Comparison of ENCODE assay signal across 8 cellular contexts in the genomic region with DNA sequence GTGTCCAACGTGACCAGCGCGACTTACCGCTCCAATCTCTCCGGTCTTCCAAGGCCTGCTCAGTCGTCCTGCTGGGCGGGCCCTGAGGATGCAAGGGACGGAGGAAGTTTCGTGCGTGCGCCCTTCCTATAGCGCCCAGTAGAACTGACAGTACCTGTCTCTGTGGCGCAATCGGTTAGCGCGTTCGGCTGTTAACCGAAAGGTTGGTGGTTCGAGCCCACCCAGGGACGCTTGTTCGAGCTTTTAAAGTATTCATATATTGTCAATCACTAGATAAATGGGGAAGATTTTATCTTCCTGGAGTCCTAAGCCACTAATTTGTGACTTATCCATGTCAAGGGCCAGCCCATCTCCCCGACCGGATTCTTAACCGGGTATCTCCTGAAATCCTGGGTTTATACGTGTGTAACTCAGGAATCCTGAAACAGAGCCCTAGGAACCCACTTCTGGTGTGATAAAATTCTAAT. TPM values are rescaled to one million over a fixed set of nuclear protein-coding genes. Genes with fewer than 3 reads are reported as not detected.
A peak's percentile ranks its signal among the peaks of the same experiment; 100 is the strongest.
DNase-seq lines count a peak whose midpoint lies in the region; ATAC-seq, FAIRE-seq and TF ChIP-seq lines count a peak whose summit lies in the region.
"Not testable (repeated sequence)": the region's sequence is repeated elsewhere in the genome, so short reads cannot be mapped to it uniquely, and the experiment has no call there.

No MANE protein-coding gene starts in this region.

- POLR2A ChIA-PET in activated CD8-positive, alpha-beta T cell treated with anti-CD3 and anti-CD28 coated beads, Interleukin-2, amount 10 ng/mL, durations not matched to agents 7 days and 5 days (lab: Charles Lee); K562 (lab: Yijun Ruan, JAX): not testable (repeated sequence)
- POLR2A ChIA-PET in naive thymus-derived CD8-positive, alpha-beta T cell (lab: Charles Lee): interaction anchor here (0.5 kb wide), 1 partner anchor 157 kb away, joined by 4 read pairs; no protein-coding TSS in a partner anchor

- H3K9me1 ChIP-seq in K562 (ENCODE audit: control insufficient read depth, insufficient read depth, low read length): not testable (repeated sequence)

- not testable (repeated sequence) for H3K9me3 Mint-ChIP-seq in activated CD8-positive, alpha-beta T cell treated with anti-CD3 and anti-CD28 coated beads, Interleukin-2, amount 10 ng/mL, durations not matched to agents 7 days and 5 days (ENCODE audit: insufficient read depth); naive thymus-derived CD8-positive, alpha-beta T cell

- intact Hi-C loops in K562 (cut with micrococcal nuclease): not testable (repeated sequence)

- H3K9ac ChIP-seq in K562 (ENCODE audit: insufficient read depth in 1 of 2, low read depth in 2 of 2, low read length in 2 of 2): not testable (repeated sequence)

- H3K4me3 Mint-ChIP-seq in activated CD8-positive, alpha-beta T cell treated with anti-CD3 and anti-CD28 coated beads, Interleukin-2, amount 10 ng/mL, durations not matched to agents 7 days and 5 days: peak overlapping the region; percentile 71
- peak overlapping the region; percentile 59 to 88 (median 83) for H3K4me3 Mint-ChIP-seq in naive thymus-derived CD8-positive, alpha-beta T cell

- H3K27me3 ChIP-seq in K562 (ENCODE audit: control insufficient read depth in 2 of 2, insufficient read depth in 2 of 2, low read length in 2 of 2): not testable (repeated sequence)

- CTCF ChIA-PET in activated CD8-positive, alpha-beta T cell treated with anti-CD3 and anti-CD28 coated beads, Interleukin-2, amount 10 ng/mL, durations not matched to agents 7 days and 5 days (lab: Charles Lee); K562 (lab: Yijun Ruan, JAX; ENCODE audit: low intra/inter-chr PET ratio): not testable (repeated sequence)

- H3K27ac Mint-ChIP-seq in activated CD8-positive, alpha-beta T cell treated with anti-CD3 and anti-CD28 coated beads, Interleukin-2, amount 10 ng/mL, durations not matched to agents 7 days and 5 days: peak overlapping the region; percentile 76
- peak overlapping the region; percentile 81 to 97 (median 88) for H3K27ac Mint-ChIP-seq in naive thymus-derived CD8-positive, alpha-beta T cell

- not testable (repeated sequence) for H3K9me3 ChIP-seq in K562 (replicated peaks; ENCODE audit: control insufficient read depth, insufficient read depth, low read depth, low read length)

- not testable (repeated sequence) for TF ChIP-seq EP300 in K562 (IDR thresholded peaks at IDR 0.05; ENCODE audit: low read length)

- not testable (repeated sequence) for H2AFZ ChIP-seq in K562 (ENCODE audit: low read depth, low read length)

- not testable (repeated sequence) for TF ChIP-seq POLR2A in K562 (conservative IDR thresholded peaks at IDR 0.05)

- H3K27ac ChIP-seq in K562 (ENCODE audit: extremely low read depth, low read depth, low read length): not testable (repeated sequence)

- not testable (repeated sequence) for H3K27me3 Mint-ChIP-seq in activated CD8-positive, alpha-beta T cell treated with anti-CD3 and anti-CD28 coated beads, Interleukin-2, amount 10 ng/mL, durations not matched to agents 7 days and 5 days (ENCODE audit: low read depth); naive thymus-derived CD8-positive, alpha-beta T cell

- BruUV-seq in K562 (replicated peaks; lab: Mats Ljungman, UMichigan): not testable (repeated sequence)

- H3K36me3 Mint-ChIP-seq in activated CD8-positive, alpha-beta T cell treated with anti-CD3 and anti-CD28 coated beads, Interleukin-2, amount 10 ng/mL, durations not matched to agents 7 days and 5 days (ENCODE audit: low read depth); naive thymus-derived CD8-positive, alpha-beta T cell: not testable (repeated sequence)

- in situ Hi-C loops in K562 (cut with MboI): loop anchor here (25.0 kb wide), 1 partner anchor 167 kb away; no protein-coding TSS in a partner anchor

- H3K4me3 ChIP-seq in AG10803 (ENCODE audit: low read length): peak overlapping the region; percentile 20
- not testable (repeated sequence) for H3K4me3 ChIP-seq in K562

- not testable (repeated sequence) for TF ChIP-seq RAD21 in K562 (CRISPR knock-in tag; conservative IDR thresholded peaks at IDR 0.05 in 1 of 2, IDR thresholded peaks at IDR 0.05 in 1 of 2)

- not testable (repeated sequence) for H3K36me3 ChIP-seq in K562 (ENCODE audit: control insufficient read depth, insufficient read depth, low read length)

- not testable (repeated sequence) for TF ChIP-seq CTCF in AG10803 (conservative IDR thresholded peaks at IDR 0.05; ENCODE audit: low read length); K562 (IDR thresholded peaks at IDR 0.05 in 2 of 3, conservative IDR thresholded peaks at IDR 0.05 in 1 of 3; ENCODE audit: insufficient read depth in 2 of 3, low read depth in 1 of 3, low read length in 3 of 3)

- not testable (repeated sequence) for H4K20me1 ChIP-seq in K562 (replicated peaks; ENCODE audit: control insufficient read depth, insufficient read depth, low read length)

- not testable (repeated sequence) for H3K4me1 Mint-ChIP-seq in activated CD8-positive, alpha-beta T cell treated with anti-CD3 and anti-CD28 coated beads, Interleukin-2, amount 10 ng/mL, durations not matched to agents 7 days and 5 days (ENCODE audit: low read depth); naive thymus-derived CD8-positive, alpha-beta T cell

- not testable (repeated sequence) for H3K79me2 ChIP-seq in K562 (ENCODE audit: control insufficient read depth, insufficient read depth, low read length)

- not testable (repeated sequence) for H3K4me1 ChIP-seq in K562 (replicated peaks in 1 of 2; ENCODE audit: control insufficient read depth in 2 of 2, insufficient read depth in 2 of 2, low read length in 2 of 2)

- not testable (repeated sequence) for FAIRE-seq in RCC 7860 (lab: Jason Lieb, UNC); K562 (lab: Jason Lieb, UNC)

- H3K4me2 ChIP-seq in K562 (ENCODE audit: insufficient read depth, low read length): not testable (repeated sequence)

- peak; percentile 73 for DNase-seq in AG10803 (ENCODE audit: low read depth)
- peak; percentile 67 for DNase-seq in HT-29 (ENCODE audit: low spot score)
- DNase-seq in RCC 7860 (ENCODE audit: low spot score): peak; percentile 89
- DNase-seq in activated CD8-positive, alpha-beta T cell treated with anti-CD3 and anti-CD28 coated beads, Interleukin-2, amount 10 ng/mL, durations not matched to agents 7 days and 5 days: peak; percentile 73
- peak in 1 of 4 experiments; percentile 61 for DNase-seq in K562 (ENCODE audit: extremely low read depth in 1 of 4, low spot score in 3 of 4)
- peak; percentile 72 for DNase-seq in glomerular visceral epithelial cell (ENCODE audit: extremely low spot score)
- peak; percentile 29 to 82 (median 74) for DNase-seq in naive thymus-derived CD8-positive, alpha-beta T cell
- DNase-seq in stimulated activated CD4-positive, alpha-beta T cell treated with anti-CD3 and anti-CD28 coated beads, TNF-alpha, amount 100 ng/mL, for 1 hour (ENCODE audit: low read depth in 3 of 3, low spot score in 1 of 3): peak; percentile 21 to 64 (median 45)

- not testable (repeated sequence) for ATAC-seq in activated CD8-positive, alpha-beta T cell treated with anti-CD3 and anti-CD28 coated beads, Interleukin-2, amount 10 ng/mL, durations not matched to agents 7 days and 5 days; K562; naive thymus-derived CD8-positive, alpha-beta T cell

- WGBS in K562 (ENCODE audit: insufficient coverage, low coverage, missing lambda C conversion rate): 21% methylated on average over 8 of the region's 25 CpGs

TF ChIP-seq in K562, 482 proteins besides CTCF, POLR2A, EP300 and RAD21 (continues in another document):
- TF ChIP-seq PKNOX1 (IDR thresholded peaks at IDR 0.05) (peak; percentile 45), ZSCAN29 (IDR thresholded peaks at IDR 0.05) (0 out of 2 replicates have a peak, but pooled peaks have one; percentile 34)

RNA-seq across cellular contexts. Expression of gene PPIAL4G, which starts 46.0 kb away (rescaled TPM):
- not detected in 2 replicates for total RNA-seq in HT-29 (2014; rRNA removed; shearing (Covaris generic))
- total RNA-seq in activated CD8-positive, alpha-beta T cell treated with anti-CD3 and anti-CD28 coated beads, Interleukin-2, amount 10 ng/mL, durations not matched to agents 7 days and 5 days: under 1 TPM; 0.60 to 0.66 TPM
- not detected in 2 replicates for total RNA-seq in K562 (2011; cell fraction: chromatin; rRNA removed; ENCODE audit: low replicate concordance)
- not detected in 2 replicates for total RNA-seq in K562 (2011; cell fraction: nucleolus; rRNA removed)
- not detected in 2 replicates for total RNA-seq in K562 (2011; cell fraction: nucleoplasm; rRNA removed)
- total RNA-seq in K562 (2014; rRNA removed) (not detected in 2 replicates), K562 (2014; rRNA removed; fragmentation: Illumina TruSeq; extraction: Trizol) (not detected in 2 replicates), K562 (2015; rRNA removed; fragmentation: Illumina TruSeq; extraction: Trizol) (not detected in 2 replicates), K562 (2021) (not detected in 2 replicates)
- polyA plus RNA-seq in K562 (2011; rRNA removed) (not detected in 2 replicates), K562 (2014; fragmentation: Illumina TruSeq; extraction: Trizol) (not detected in 2 replicates), K562 (2014; fragmentation: Nextera tagmentation; extraction: Ambion mirVana) (not detected), K562 (2014; rRNA removed) (not detected in 2 replicates)
- polyA plus RNA-seq in K562 (2011; cell fraction: cytosol; rRNA removed): not detected in 2 replicates
- not detected in 2 replicates for polyA plus RNA-seq in K562 (2011; cell fraction: nucleus; rRNA removed)
- polyA plus RNA-seq in K562 (2012): not detected in 2 replicates
- not detected in 2 replicates for polyA minus RNA-seq in K562 (2011; rRNA and poly(A)+ RNA removed)
- not detected in 2 replicates for polyA minus RNA-seq in K562 (2011; cell fraction: cytosol; rRNA and poly(A)+ RNA removed)
- not detected in 2 replicates for polyA minus RNA-seq in K562 (2011; cell fraction: nucleus; rRNA and poly(A)+ RNA removed)
- total RNA-seq in naive thymus-derived CD8-positive, alpha-beta T cell: 1 to 10 TPM; 2.6 to 3.0 TPM
- polyA plus RNA-seq in naive thymus-derived CD8-positive, alpha-beta T cell: under 1 TPM; 0.06 to 0.10 (median 0.08) TPM
